Comparison of ENCODE assay signal across 19 cellular contexts in the genomic region with DNA sequence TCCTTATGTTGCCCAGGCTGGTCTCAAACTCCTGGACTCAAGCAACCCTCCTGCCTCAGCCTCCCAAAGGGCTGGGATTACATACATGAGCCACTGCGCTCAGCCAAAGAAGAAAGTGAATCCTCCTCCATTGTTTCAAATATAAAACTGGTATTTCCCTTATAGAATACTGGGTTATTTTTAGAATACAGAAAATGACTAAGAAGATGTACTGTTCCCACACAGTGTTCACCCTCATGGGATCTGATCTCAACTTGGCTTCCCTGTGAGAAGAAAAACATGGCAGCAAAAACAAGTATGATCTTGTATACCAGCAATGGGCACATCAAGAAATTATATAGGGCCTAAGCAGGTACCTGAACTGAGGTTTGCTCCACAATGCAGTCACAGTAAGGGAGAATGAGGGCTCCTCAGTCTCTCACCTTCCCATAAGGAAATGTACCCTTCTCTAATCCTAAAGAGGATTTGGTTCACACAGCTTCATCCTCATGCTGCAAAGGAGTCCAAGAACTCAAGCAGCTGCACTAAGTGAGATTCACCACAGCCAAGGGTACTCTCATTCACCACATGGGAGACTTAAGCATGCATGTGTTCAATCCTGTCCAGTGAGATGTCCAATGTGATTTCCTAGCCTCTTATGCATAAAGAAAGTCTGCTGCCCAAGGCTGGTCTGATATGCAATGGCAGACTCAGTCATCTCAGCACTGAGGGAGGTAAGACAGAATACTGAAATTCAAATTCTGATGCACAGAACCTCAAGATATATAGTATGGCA. TPM values are rescaled to one million over a fixed set of nuclear protein-coding genes. Genes with fewer than 3 reads are reported as not detected.
DNase-seq lines count a peak whose midpoint lies in the region; ATAC-seq and TF ChIP-seq lines count a peak whose summit lies in the region.
"Had no signal": no experiment of that assay in that cellular context is flagged by ENCODE, and none has a peak within 500 bp of the region (broad histone marks: within the 10 kb centered on the region; RNA-seq: fewer than 3 reads in every experiment).

No MANE protein-coding gene starts in this region.

- no peak overlapping the region for H3K4me3 Mint-ChIP-seq in MCF 10A (ENCODE audit: unreplicated experiment)
- H3K4me3 Mint-ChIP-seq in activated T-helper 2 cell treated with anti-CD3 and anti-CD28 coated beads, Interferon-gamma antibody, Interleukin-2, Interleukin-4, amounts not matched to agents 10 μg/mL and 5 μg/mL and 100 μg/mL, durations not matched to agents 14 hours and 24 hours and 36 hours (ENCODE audit: low read depth) = no peak overlapping the region
- no peak overlapping the region for H3K4me3 Mint-ChIP-seq in stimulated activated naive CD8-positive, alpha-beta T cell treated with anti-CD3 and anti-CD28 coated beads, Interleukin-15, amount 100 ng/mL, for 72 hours
- H3K4me3 Mint-ChIP-seq in Calu3 (ENCODE audit: low read depth, unreplicated experiment) = no peak overlapping the region
- H3K4me3 Mint-ChIP-seq: immature natural killer cell had no signal

- TF ChIP-seq CTCF in MCF 10A (IDR thresholded peaks at IDR 0.05; ENCODE audit: unreplicated experiment) (no peak), breast epithelium (IDR thresholded peaks at IDR 0.05) (no peak), fibroblast of lung (conservative IDR thresholded peaks at IDR 0.05 in 1 of 2, IDR thresholded peaks at IDR 0.05 in 1 of 2; ENCODE audit: low read depth in 1 of 2, low read length in 2 of 2) (no peak), Calu3 (IDR thresholded peaks at IDR 0.05; ENCODE audit: unreplicated experiment) (no peak)

- no peak for ATAC-seq in stimulated activated naive CD8-positive, alpha-beta T cell treated with anti-CD3 and anti-CD28 coated beads, Interleukin-15, amount 100 ng/mL, for 72 hours
- ATAC-seq in HG03095 (IDR thresholded peaks at IDR 0.05; ENCODE audit: unreplicated experiment) = no peak
- ATAC-seq in GM21367 (IDR thresholded peaks at IDR 0.05; ENCODE audit: unreplicated experiment) = no peak
- ATAC-seq: Right ventricle myocardium inferior had no signal

- no peaks in the 10 kb centered on the region for H3K79me2 ChIP-seq in fibroblast of lung (ENCODE audit: control insufficient read depth, insufficient read depth, low read length)

- no peaks in the 10 kb centered on the region for H3K9me3 Mint-ChIP-seq in MCF 10A (ENCODE audit: unreplicated experiment)
- no peaks in the 10 kb centered on the region for H3K9me3 Mint-ChIP-seq in activated T-helper 2 cell treated with anti-CD3 and anti-CD28 coated beads, Interferon-gamma antibody, Interleukin-2, Interleukin-4, amounts not matched to agents 10 μg/mL and 5 μg/mL and 100 μg/mL, durations not matched to agents 14 hours and 24 hours and 36 hours
- H3K9me3 Mint-ChIP-seq in stimulated activated naive CD8-positive, alpha-beta T cell treated with anti-CD3 and anti-CD28 coated beads, Interleukin-15, amount 100 ng/mL, for 72 hours = no peaks in the 10 kb centered on the region
- H3K9me3 Mint-ChIP-seq in Calu3 (ENCODE audit: low read depth, unreplicated experiment) = no peaks in the 10 kb centered on the region
- H3K9me3 Mint-ChIP-seq: immature natural killer cell had no signal

- intact Hi-C loops in MCF 10A (cut with micrococcal nuclease) = no loop called here
- intact Hi-C loops in breast epithelium (cut with DNase I; ENCODE audit: low total_unique reads) = no loop called here
- intact Hi-C loops in activated T-helper 2 cell treated with anti-CD3 and anti-CD28 coated beads, Interferon-gamma antibody, Interleukin-2, Interleukin-4, amounts not matched to agents 10 μg/mL and 5 μg/mL and 100 μg/mL, durations not matched to agents 14 hours and 24 hours and 36 hours (cut with micrococcal nuclease) = no loop called here
- intact Hi-C loops in Calu3 (cut with micrococcal nuclease; ENCODE audit: unreplicated experiment) = no loop called here

- H3K27me3 ChIP-seq in breast epithelium = no peaks in the 10 kb centered on the region
- no peaks in the 10 kb centered on the region for H3K27me3 ChIP-seq in fibroblast of lung (ENCODE audit: control insufficient read depth, insufficient read depth, low read length)
- H3K27me3 ChIP-seq: vagina had no signal

- H3K9me3 ChIP-seq in breast epithelium (no peaks in the 10 kb centered on the region), fibroblast of lung (ENCODE audit: control insufficient read depth, insufficient read depth, low read depth, low read length) (no peaks in the 10 kb centered on the region)
- H3K9me3 ChIP-seq: vagina had no signal

- H3K9ac ChIP-seq in fibroblast of lung (ENCODE audit: insufficient read depth, low read length) = no peak overlapping the region

- CTCF ChIA-PET in MCF 10A (lab: Yijun Ruan, JAX) = no interaction called here
- CTCF ChIA-PET in Calu3 (lab: Charles Lee) = interaction anchor here (0.6 kb wide), 1 partner anchor 78 kb away, joined by 4 read pairs; no protein-coding TSS in a partner anchor

- no peaks in the 10 kb centered on the region for H3K4me1 Mint-ChIP-seq in MCF 10A (ENCODE audit: insufficient read depth, unreplicated experiment)
- H3K4me1 Mint-ChIP-seq in activated T-helper 2 cell treated with anti-CD3 and anti-CD28 coated beads, Interferon-gamma antibody, Interleukin-2, Interleukin-4, amounts not matched to agents 10 μg/mL and 5 μg/mL and 100 μg/mL, durations not matched to agents 14 hours and 24 hours and 36 hours (ENCODE audit: low read depth) = no peaks in the 10 kb centered on the region
- no peaks in the 10 kb centered on the region for H3K4me1 Mint-ChIP-seq in stimulated activated naive CD8-positive, alpha-beta T cell treated with anti-CD3 and anti-CD28 coated beads, Interleukin-15, amount 100 ng/mL, for 72 hours
- H3K4me1 Mint-ChIP-seq in Calu3 (ENCODE audit: low read depth, unreplicated experiment) = no peaks in the 10 kb centered on the region

- H3K4me3 ChIP-seq in breast epithelium = no peak overlapping the region
- H3K4me3 ChIP-seq in fibroblast of lung (replicated peaks in 1 of 4; ENCODE audit: control extremely low read depth in 1 of 4, insufficient read depth in 1 of 4, low read depth in 3 of 4, low read length in 4 of 4) = no peak overlapping the region
- H3K4me3 ChIP-seq: coronary artery, vagina had no signal

- POLR2A ChIA-PET in MCF 10A (lab: Yijun Ruan, JAX) = interaction anchor here (0.9 kb wide), 1 partner anchor 9 kb away, joined by 3 read pairs; no protein-coding TSS in a partner anchor

- DNase-seq in MCF 10A (ENCODE audit: unreplicated experiment) (peak; percentile 18), breast epithelium (ENCODE audit: low spot score in 2 of 2) (no peak), fibroblast of lung (ENCODE audit: low read depth in 2 of 2) (peak; percentile 8 to 20), Calu3 (no peak)
- DNase-seq in activated T-helper 2 cell treated with anti-CD3 and anti-CD28 coated beads, Interferon-gamma antibody, Interleukin-2, Interleukin-4, amounts not matched to agents 10 μg/mL and 5 μg/mL and 100 μg/mL, durations not matched to agents 14 hours and 24 hours and 36 hours (ENCODE audit: low spot score) = no peak
- DNase-seq in stimulated activated naive CD8-positive, alpha-beta T cell treated with anti-CD3 and anti-CD28 coated beads, Interleukin-15, amount 100 ng/mL, for 72 hours = no peak
- DNase-seq: activated naive CD4-positive, alpha-beta T cell; AML-193; DND-41; immature natural killer cell; NCI-H2029; NCI-H774; stimulated activated CD4-positive, alpha-beta T cell treated with anti-CD3 and anti-CD28 coated beads, Interleukin-1b, Interleukin-23, amount 100 ng/mL, for 48 hours; T-helper 9 cell had no signal

- BruUV-seq in MCF 10A (replicated peaks; lab: Mats Ljungman, UMichigan) (no TSS peak), Calu3 (replicated peaks; lab: Mats Ljungman, UMichigan) (no TSS peak)

- H2AFZ ChIP-seq in fibroblast of lung (ENCODE audit: low read length) = no peak overlapping the region

- H3K36me3 Mint-ChIP-seq in MCF 10A (ENCODE audit: insufficient read depth, unreplicated experiment) (peaks cover 79% of the 10 kb centered on the region), Calu3 (ENCODE audit: insufficient read depth, unreplicated experiment) (peaks cover 20% of the 10 kb centered on the region)
- H3K36me3 Mint-ChIP-seq in activated T-helper 2 cell treated with anti-CD3 and anti-CD28 coated beads, Interferon-gamma antibody, Interleukin-2, Interleukin-4, amounts not matched to agents 10 μg/mL and 5 μg/mL and 100 μg/mL, durations not matched to agents 14 hours and 24 hours and 36 hours (ENCODE audit: low read depth) = peaks cover 54% of the 10 kb centered on the region

- H3K27ac ChIP-seq in breast epithelium = no peak overlapping the region
- H3K27ac ChIP-seq in fibroblast of lung (ENCODE audit: insufficient read depth, low read length) = no peak overlapping the region
- H3K27ac ChIP-seq: coronary artery, vagina had no signal

- H3K4me1 ChIP-seq in breast epithelium (no peaks in the 10 kb centered on the region), fibroblast of lung (ENCODE audit: control insufficient read depth, extremely low read depth, insufficient read depth, low read length) (no peaks in the 10 kb centered on the region)
- H3K4me1 ChIP-seq: vagina had no signal

- peaks cover 6% of the 10 kb centered on the region for H3K36me3 ChIP-seq in breast epithelium
- H3K36me3 ChIP-seq in fibroblast of lung (ENCODE audit: control insufficient read depth, insufficient read depth, low read length) = peaks cover 11% of the 10 kb centered on the region

- no peaks in the 10 kb centered on the region for H4K20me1 ChIP-seq in fibroblast of lung (ENCODE audit: control insufficient read depth, extremely low read depth, insufficient read depth, low read length)

- H3K4me2 ChIP-seq in fibroblast of lung (ENCODE audit: extremely low read depth, insufficient read depth, low read length) = no peak overlapping the region

- no peaks in the 10 kb centered on the region for H3K27me3 Mint-ChIP-seq in MCF 10A (ENCODE audit: insufficient read depth, unreplicated experiment)
- no peaks in the 10 kb centered on the region for H3K27me3 Mint-ChIP-seq in activated T-helper 2 cell treated with anti-CD3 and anti-CD28 coated beads, Interferon-gamma antibody, Interleukin-2, Interleukin-4, amounts not matched to agents 10 μg/mL and 5 μg/mL and 100 μg/mL, durations not matched to agents 14 hours and 24 hours and 36 hours (ENCODE audit: low read depth)
- no peaks in the 10 kb centered on the region for H3K27me3 Mint-ChIP-seq in stimulated activated naive CD8-positive, alpha-beta T cell treated with anti-CD3 and anti-CD28 coated beads, Interleukin-15, amount 100 ng/mL, for 72 hours
- no peaks in the 10 kb centered on the region for H3K27me3 Mint-ChIP-seq in Calu3 (ENCODE audit: unreplicated experiment)

- no peak for TF ChIP-seq POLR2A in breast epithelium (IDR thresholded peaks at IDR 0.05)

- H3K27ac Mint-ChIP-seq in MCF 10A (ENCODE audit: low read depth, unreplicated experiment) (peak overlapping the region; percentile 19), Calu3 (ENCODE audit: unreplicated experiment) (no peak overlapping the region)
- peak overlapping the region; percentile 28 for H3K27ac Mint-ChIP-seq in activated T-helper 2 cell treated with anti-CD3 and anti-CD28 coated beads, Interferon-gamma antibody, Interleukin-2, Interleukin-4, amounts not matched to agents 10 μg/mL and 5 μg/mL and 100 μg/mL, durations not matched to agents 14 hours and 24 hours and 36 hours
- peak overlapping the region; percentile 74 to 78 for H3K27ac Mint-ChIP-seq in stimulated activated naive CD8-positive, alpha-beta T cell treated with anti-CD3 and anti-CD28 coated beads, Interleukin-15, amount 100 ng/mL, for 72 hours

RNA-seq across cellular contexts. Expression of gene USP4, which starts 25.8 kb away (rescaled TPM):
- total RNA-seq in MCF 10A (2022) = 52.6 and 54.1 TPM in 2 replicates
- 10 to 100 TPM; 26.3 to 32.8 (median 29.9) TPM for total RNA-seq in breast epithelium
- total RNA-seq in activated T-helper 2 cell treated with anti-CD3 and anti-CD28 coated beads, Interferon-gamma antibody, Interleukin-2, Interleukin-4, amounts not matched to agents 10 μg/mL and 5 μg/mL and 100 μg/mL, durations not matched to agents 14 hours and 24 hours and 36 hours = 78.6 and 82.7 TPM in 2 replicates
- total RNA-seq in fibroblast of lung = 20.3 and 28.7 TPM in 2 replicates
- polyA plus RNA-seq in fibroblast of lung = 47.1 and 53.9 TPM in 2 replicates
- 38.9 and 44.5 TPM in 2 replicates for polyA plus RNA-seq in fibroblast of lung (2012)
- polyA minus RNA-seq in fibroblast of lung (ENCODE audit: low replicate concordance) = 44.3 and 60.1 TPM in 2 replicates
- 40.0 and 43.5 TPM in 2 replicates for total RNA-seq in Calu3 (2022)

RNA-seq across cellular contexts. Expression of gene C3orf62, which starts 37.1 kb away (rescaled TPM):
- total RNA-seq in MCF 10A (2022) = 8.1 and 9.4 TPM in 2 replicates
- total RNA-seq in breast epithelium = 1 to 10 TPM; 4.2 to 5.1 (median 4.3) TPM
- total RNA-seq in activated T-helper 2 cell treated with anti-CD3 and anti-CD28 coated beads, Interferon-gamma antibody, Interleukin-2, Interleukin-4, amounts not matched to agents 10 μg/mL and 5 μg/mL and 100 μg/mL, durations not matched to agents 14 hours and 24 hours and 36 hours = 7.7 and 7.8 TPM in 2 replicates
- 1.5 TPM in 2 replicates for total RNA-seq in fibroblast of lung
- 1.2 and 1.3 TPM in 2 replicates for polyA plus RNA-seq in fibroblast of lung
- polyA plus RNA-seq in fibroblast of lung (2012) = 2.0 and 2.2 TPM in 2 replicates
- 0.71 and 4.9 TPM in 2 replicates for polyA minus RNA-seq in fibroblast of lung (ENCODE audit: low replicate concordance)
- 6.7 and 8.8 TPM in 2 replicates for total RNA-seq in Calu3 (2022)

RNA-seq across cellular contexts. Expression of gene GPX1, which starts 44.1 kb away (rescaled TPM):
- total RNA-seq in MCF 10A (2022) (576 and 589 TPM in 2 replicates), breast epithelium (100 to 1,000 TPM; 205 to 653 (median 275) TPM), fibroblast of lung (447 and 456 TPM in 2 replicates), Calu3 (2022) (143 and 151 TPM in 2 replicates)
- total RNA-seq in activated T-helper 2 cell treated with anti-CD3 and anti-CD28 coated beads, Interferon-gamma antibody, Interleukin-2, Interleukin-4, amounts not matched to agents 10 μg/mL and 5 μg/mL and 100 μg/mL, durations not matched to agents 14 hours and 24 hours and 36 hours = 168 and 173 TPM in 2 replicates
- polyA plus RNA-seq in fibroblast of lung = 227 and 428 TPM in 2 replicates
- 398 and 683 TPM in 2 replicates for polyA plus RNA-seq in fibroblast of lung (2012)
- polyA minus RNA-seq in fibroblast of lung (ENCODE audit: low replicate concordance) = 235 and 280 TPM in 2 replicates

Comparison
In these comparisons a context has a peak if more than half of its experiments do, and no peak if none do; other contexts are left out.
1. DNase-seq: peak in MCF 10A (single experiment) and fibroblast of lung (2 of 2); none in breast epithelium (0 of 2), activated T-helper 2 cell treated with anti-CD3 and anti-CD28 coated beads, Interferon-gamma antibody, Interleukin-2, Interleukin-4, amounts not matched to agents 10 μg/mL and 5 μg/mL and 100 μg/mL, durations not matched to agents 14 hours and 24 hours and 36 hours (single experiment), stimulated activated naive CD8-positive, alpha-beta T cell treated with anti-CD3 and anti-CD28 coated beads, Interleukin-15, amount 100 ng/mL, for 72 hours (0 of 2) and Calu3 (single experiment).